In the genomic region with DNA sequence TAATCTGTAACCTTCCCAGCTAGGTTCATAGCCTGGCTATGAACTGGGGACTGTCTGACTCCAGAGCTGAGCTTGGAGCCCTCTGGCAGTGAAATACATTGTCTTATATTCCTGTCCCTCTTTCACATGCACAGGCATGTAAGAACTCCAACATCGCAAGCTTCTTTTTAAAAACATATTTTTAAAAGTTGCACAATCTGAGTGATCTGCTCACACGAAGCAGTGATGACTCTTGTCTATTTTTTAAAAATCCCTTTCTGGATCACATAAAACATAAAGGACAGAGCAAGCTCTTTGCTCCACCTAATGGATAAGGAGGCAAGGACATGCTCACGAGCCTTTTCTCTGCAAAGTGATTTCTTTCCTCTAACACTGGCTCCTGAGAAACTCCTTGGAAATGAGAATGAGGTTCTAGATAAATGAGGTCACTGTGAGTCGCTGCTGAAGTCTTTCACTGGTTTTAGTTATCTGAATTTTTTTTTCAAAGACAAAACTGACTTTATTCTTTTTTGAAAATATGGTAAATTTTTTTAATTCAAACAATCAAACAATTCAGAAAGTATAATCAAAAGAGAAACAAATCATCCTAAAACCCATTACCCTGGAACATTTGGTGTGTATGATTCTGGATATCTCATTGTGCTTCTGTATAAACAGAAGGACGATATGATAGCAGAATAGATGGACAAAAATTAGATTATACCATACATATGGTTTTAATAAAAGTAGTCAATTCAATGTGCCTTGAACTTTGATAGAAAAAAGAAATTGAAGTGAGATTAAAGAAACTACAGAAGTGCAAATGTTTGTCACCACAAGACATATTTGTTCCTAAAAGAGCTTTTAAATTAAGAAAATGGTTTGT, we compare ENCODE assay signal across 9 cellular contexts. TPM values are rescaled to one million over a fixed set of nuclear protein-coding genes. Genes with fewer than 3 reads are reported as not detected.
A peak's percentile ranks its signal among the peaks of the same experiment; 100 is the strongest.
DNase-seq lines count a peak whose midpoint lies in the region; ATAC-seq and TF ChIP-seq lines count a peak whose summit lies in the region.
"Had no signal": no experiment of that assay in that cellular context is flagged by ENCODE, and none has a peak within 500 bp of the region (broad histone marks: within the 10 kb centered on the region; RNA-seq: fewer than 3 reads in every experiment).

No MANE protein-coding gene starts in this region.

- H3K27ac Mint-ChIP-seq in activated T-helper 2 cell treated with anti-CD3 and anti-CD28 coated beads, Interferon-gamma antibody, Interleukin-2, Interleukin-4, amounts not matched to agents 10 μg/mL and 5 μg/mL and 100 μg/mL, durations not matched to agents 14 hours and 24 hours and 36 hours, result no peak overlapping the region

- TF ChIP-seq CTCF in mammary epithelial cell (conservative IDR thresholded peaks at IDR 0.05 in 1 of 2, IDR thresholded peaks at IDR 0.05 in 1 of 2; ENCODE audit: extremely low read depth in 1 of 2, insufficient read depth in 1 of 2, low read depth in 1 of 2, low read length in 2 of 2) (peak; percentile 66 to 85), right lobe of liver (IDR thresholded peaks at IDR 0.05) (peak; percentile 41 to 55 (median 48))

- no peak overlapping the region for H3K9ac ChIP-seq in mammary epithelial cell (ENCODE audit: insufficient read depth, low read length)

- intact Hi-C loops in mammary epithelial cell (cut with micrococcal nuclease), result loop anchor here (1.0 to 2.0 kb wide), 4 partner anchors 46 to 431 kb away; no protein-coding TSS in a partner anchor
- intact Hi-C loops in right lobe of liver (cut with DNase I), result no loop called here
- intact Hi-C loops in activated T-helper 2 cell treated with anti-CD3 and anti-CD28 coated beads, Interferon-gamma antibody, Interleukin-2, Interleukin-4, amounts not matched to agents 10 μg/mL and 5 μg/mL and 100 μg/mL, durations not matched to agents 14 hours and 24 hours and 36 hours (cut with micrococcal nuclease), result no loop called here

- no peaks in the 10 kb centered on the region for H3K9me3 ChIP-seq in mammary epithelial cell (replicated peaks; ENCODE audit: insufficient read depth, low read length)
- no peaks in the 10 kb centered on the region for H3K9me3 ChIP-seq in right lobe of liver
- H3K9me3 ChIP-seq: neutrophil had no signal

- no TSS peak for BruUV-seq in mammary epithelial cell (replicated peaks; lab: Mats Ljungman, UMichigan)

- peaks cover 2% of the 10 kb centered on the region for H3K4me1 Mint-ChIP-seq in activated T-helper 2 cell treated with anti-CD3 and anti-CD28 coated beads, Interferon-gamma antibody, Interleukin-2, Interleukin-4, amounts not matched to agents 10 μg/mL and 5 μg/mL and 100 μg/mL, durations not matched to agents 14 hours and 24 hours and 36 hours (ENCODE audit: low read depth)

- H3K36me3 ChIP-seq in mammary epithelial cell (ENCODE audit: insufficient read depth, low read length) (no peaks in the 10 kb centered on the region), right lobe of liver (no peaks in the 10 kb centered on the region)
- H3K36me3 ChIP-seq: neutrophil had no signal

- in situ Hi-C loops in G401 (cut with HindIII; ENCODE audit: low sequenced_read_pairs), result no loop called here
- in situ Hi-C loops in mammary epithelial cell (cut with MboI; ENCODE audit: low sequenced_read_pairs in 2 of 2), result loop anchor here in 1 of 2 donors (5.0 kb wide), 1 partner anchor 42 kb away; no protein-coding TSS in a partner anchor

- ATAC-seq in right lobe of liver, result peak; percentile 44 to 68 (median 54)

- no peak overlapping the region for H3K27ac ChIP-seq in mammary epithelial cell (ENCODE audit: insufficient read depth, low read depth, low read length)
- no peak overlapping the region for H3K27ac ChIP-seq in right lobe of liver
- H3K27ac ChIP-seq: neutrophil had no signal

- peaks cover 13% of the 10 kb centered on the region for H3K4me1 ChIP-seq in mammary epithelial cell (ENCODE audit: insufficient read depth, low read length)
- no peaks in the 10 kb centered on the region for H3K4me1 ChIP-seq in right lobe of liver

- H3K27me3 Mint-ChIP-seq in activated T-helper 2 cell treated with anti-CD3 and anti-CD28 coated beads, Interferon-gamma antibody, Interleukin-2, Interleukin-4, amounts not matched to agents 10 μg/mL and 5 μg/mL and 100 μg/mL, durations not matched to agents 14 hours and 24 hours and 36 hours (ENCODE audit: low read depth), result peaks cover 67% of the 10 kb centered on the region

- CTCF ChIA-PET in mammary epithelial cell (lab: Charles Lee; ENCODE audit: low non-redundant PET), result interaction anchor here (0.5 to 1.0 kb wide), 7 partner anchors 9 to 739 kb away, joined by 3 to 8 read pairs (median 4); a partner anchor contains a TSS

- dilution Hi-C loops in mammary epithelial cell (cut with HindIII; ENCODE audit: low sequenced_read_pairs), result no loop called here

- peak overlapping the region; percentile 2 for H3K4me2 ChIP-seq in mammary epithelial cell (ENCODE audit: insufficient read depth, low read depth, low read length)

- no peak for TF ChIP-seq POLR2A in right lobe of liver (IDR thresholded peaks at IDR 0.05)

- no peak overlapping the region for H3K4me3 Mint-ChIP-seq in activated T-helper 2 cell treated with anti-CD3 and anti-CD28 coated beads, Interferon-gamma antibody, Interleukin-2, Interleukin-4, amounts not matched to agents 10 μg/mL and 5 μg/mL and 100 μg/mL, durations not matched to agents 14 hours and 24 hours and 36 hours (ENCODE audit: low read depth)

- DNase-seq in G401 (ENCODE audit: low spot score), result peak; percentile 28
- DNase-seq in NCI-H146 treated with DMSO at 0.1 percent for 48 hours (lab: John Stamatoyannopoulos, UW; ENCODE audit: unreplicated experiment), result peak; percentile 78
- DNase-seq in mammary epithelial cell, result peak; percentile 71
- DNase-seq in right lobe of liver, result no peak
- DNase-seq in activated T-helper 2 cell treated with anti-CD3 and anti-CD28 coated beads, Interferon-gamma antibody, Interleukin-2, Interleukin-4, amounts not matched to agents 10 μg/mL and 5 μg/mL and 100 μg/mL, durations not matched to agents 14 hours and 24 hours and 36 hours (ENCODE audit: low spot score), result no peak
- DNase-seq in OCI-M2 (lab: John Stamatoyannopoulos, UW; ENCODE audit: unreplicated experiment), result no peak
- no peak for DNase-seq in stimulated activated CD4-positive, alpha-beta T cell treated with anti-CD3 and anti-CD28 coated beads, Interleukin-1b, Interleukin-23, amount 100 ng/mL, for 48 hours
- DNase-seq in stimulated activated naive CD4-positive, alpha-beta T cell treated with Interleukin-2 at 50 U/mL for 16 hours (lab: John Stamatoyannopoulos, UW), result no peak

- H3K27me3 ChIP-seq in mammary epithelial cell (ENCODE audit: insufficient read depth, low read length) (peaks cover 4% of the 10 kb centered on the region), right lobe of liver (peaks cover 0 to 25% of the 10 kb centered on the region in 2 donors)

- H3K36me3 Mint-ChIP-seq in activated T-helper 2 cell treated with anti-CD3 and anti-CD28 coated beads, Interferon-gamma antibody, Interleukin-2, Interleukin-4, amounts not matched to agents 10 μg/mL and 5 μg/mL and 100 μg/mL, durations not matched to agents 14 hours and 24 hours and 36 hours (ENCODE audit: low read depth), result no peaks in the 10 kb centered on the region

- no peaks in the 10 kb centered on the region for H4K20me1 ChIP-seq in mammary epithelial cell (ENCODE audit: insufficient read depth, low read length)

- H2AFZ ChIP-seq in mammary epithelial cell (ENCODE audit: low read depth, low read length), result no peak overlapping the region

- no peak overlapping the region for H3K4me3 ChIP-seq in mammary epithelial cell (replicated peaks in 1 of 3; ENCODE audit: insufficient read depth in 1 of 3, low read depth in 2 of 3, low read length in 3 of 3)
- H3K4me3 ChIP-seq in right lobe of liver, result no peak overlapping the region

- WGBS in mammary epithelial cell (ENCODE audit: low coverage, missing lambda C conversion rate), result 0% methylated on average over 5 of the region's 5 CpGs
- WGBS in right lobe of liver (ENCODE audit: insufficient coverage, low coverage, low lambda C conversion rate, missing lambda C conversion rate), result 21% methylated on average over 5 of the region's 5 CpGs

- H3K79me2 ChIP-seq in mammary epithelial cell (ENCODE audit: insufficient read depth, low read length), result no peaks in the 10 kb centered on the region

- no peaks in the 10 kb centered on the region for H3K9me3 Mint-ChIP-seq in activated T-helper 2 cell treated with anti-CD3 and anti-CD28 coated beads, Interferon-gamma antibody, Interleukin-2, Interleukin-4, amounts not matched to agents 10 μg/mL and 5 μg/mL and 100 μg/mL, durations not matched to agents 14 hours and 24 hours and 36 hours

RNA-seq across cellular contexts. Expression of a gene that starts 30.8 kb away (rescaled TPM):
- total RNA-seq in G401 (2014; rRNA removed; shearing (Covaris generic)), result not detected in 2 replicates
- total RNA-seq in mammary epithelial cell (not detected), right lobe of liver (under 1 TPM; 0.06 to 0.70 (median 0.12) TPM)
- 0.01 TPM for polyA plus RNA-seq in mammary epithelial cell
- not detected for polyA minus RNA-seq in mammary epithelial cell
- total RNA-seq in activated T-helper 2 cell treated with anti-CD3 and anti-CD28 coated beads, Interferon-gamma antibody, Interleukin-2, Interleukin-4, amounts not matched to agents 10 μg/mL and 5 μg/mL and 100 μg/mL, durations not matched to agents 14 hours and 24 hours and 36 hours, result not detected in 2 replicates

Comparison
In these comparisons a context has a peak if more than half of its experiments do, and no peak if none do; other contexts are left out.
1. DNase-seq: peak in G401 (single experiment), NCI-H146 treated with DMSO at 0.1 percent for 48 hours (single experiment) and mammary epithelial cell (single experiment); none in right lobe of liver (0 of 3), activated T-helper 2 cell treated with anti-CD3 and anti-CD28 coated beads, Interferon-gamma antibody, Interleukin-2, Interleukin-4, amounts not matched to agents 10 μg/mL and 5 μg/mL and 100 μg/mL, durations not matched to agents 14 hours and 24 hours and 36 hours (single experiment), OCI-M2 (single experiment), stimulated activated CD4-positive, alpha-beta T cell treated with anti-CD3 and anti-CD28 coated beads, Interleukin-1b, Interleukin-23, amount 100 ng/mL, for 48 hours (single experiment) and stimulated activated naive CD4-positive, alpha-beta T cell treated with Interleukin-2 at 50 U/mL for 16 hours (single experiment).